In the genomic region with DNA sequence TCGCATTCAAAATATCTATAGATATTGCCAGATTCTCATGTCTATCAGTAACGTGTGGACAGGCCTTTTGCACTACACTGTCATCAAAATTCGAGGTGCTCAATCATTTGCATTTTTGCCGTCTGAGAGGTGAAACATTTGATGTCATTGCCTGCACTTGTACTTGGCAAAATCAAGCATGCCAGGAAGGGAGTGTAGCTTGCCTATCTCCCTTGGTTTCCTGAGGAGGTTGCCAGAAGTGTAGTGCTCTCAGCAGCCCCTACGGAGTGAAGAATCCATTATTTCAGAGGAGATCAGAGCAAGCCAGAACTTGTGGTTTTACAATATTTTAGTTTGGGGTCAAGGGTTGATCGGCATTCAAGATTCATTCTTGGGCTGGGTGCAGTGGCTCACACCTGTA, we compare ENCODE assay signal across 26 cellular contexts. TPM values are rescaled to one million over a fixed set of nuclear protein-coding genes. Genes with fewer than 3 reads are reported as not detected.
"Had no signal": no experiment of that assay in that cellular context is flagged by ENCODE, and none has a peak within 500 bp of the region (broad histone marks: within the 10 kb centered on the region; RNA-seq: fewer than 3 reads in every experiment).

No MANE protein-coding gene starts in this region.

- DNase-seq: colonic mucosa; cortex of kidney; effector CD8-positive, alpha-beta T cell; effector memory CD8-positive, alpha-beta T cell; endodermal cell; erythroblast; foreskin fibroblast; foreskin melanocyte; gastrocnemius medialis; glutamatergic neuron; head of caudate nucleus; heart right ventricle; hippocampal formation; left cardiac atrium; left lung; left ventricle myocardium superior; lower lobe of right lung; mesenchymal stem cell; mucosa of descending colon; naive B cell; naive thymus-derived CD8-positive, alpha-beta T cell had no signal

- H3K27ac ChIP-seq: colonic mucosa, epithelial cell of prostate, heart right ventricle, left lung, lower lobe of right lung had no signal

- ATAC-seq: effector memory CD8-positive, alpha-beta T cell; esophagus mucosa; gastrocnemius medialis; heart right ventricle; left cardiac atrium; left lung; left ventricle myocardium superior; lower lobe of right lung; mucosa of descending colon; naive thymus-derived CD8-positive, alpha-beta T cell had no signal

- H3K4me3 ChIP-seq: colonic mucosa, gastrocnemius medialis, heart right ventricle, left lung, lower lobe of right lung, mucosa of descending colon had no signal

- FAIRE-seq: endometrium, islet of Langerhans, keratinocyte had no signal

- H3K36me3 ChIP-seq: colonic mucosa, gastrocnemius medialis, heart right ventricle, left lung, lower lobe of right lung had no signal

- H3K27me3 ChIP-seq: colonic mucosa, gastrocnemius medialis, heart right ventricle, left lung had no signal

- H3K9me3 ChIP-seq: colonic mucosa, gastrocnemius medialis, left lung, lower lobe of right lung, mucosa of descending colon had no signal

RNA-seq across cellular contexts. Expression of a gene that starts 30.2 kb away (rescaled TPM):
- polyA plus RNA-seq: keratinocyte; naive thymus-derived CD8-positive, alpha-beta T cell had no signal
